In the genomic region with DNA sequence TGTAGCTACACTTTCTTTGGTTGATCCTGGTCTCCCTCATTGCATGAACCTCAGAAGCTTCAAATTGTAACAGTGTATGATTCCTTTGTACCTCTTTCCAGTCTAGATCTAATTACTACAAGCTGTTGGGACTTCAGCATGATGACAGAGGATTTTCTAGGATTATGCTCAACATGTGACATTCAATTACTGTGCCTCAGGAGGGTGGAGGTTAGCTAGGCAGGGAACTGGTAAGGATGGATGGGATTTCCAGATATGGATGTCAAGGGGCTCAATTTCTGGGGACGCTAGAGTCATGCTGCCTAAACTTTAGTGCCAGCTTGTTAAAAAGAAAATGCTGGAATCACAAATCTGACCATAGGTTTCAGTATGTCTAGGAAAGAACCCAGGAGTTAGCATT, we compare ENCODE assay signal across 23 cellular contexts. TPM values are rescaled to one million over a fixed set of nuclear protein-coding genes. Genes with fewer than 3 reads are reported as not detected.
A peak's percentile ranks its signal among the peaks of the same experiment; 100 is the strongest.
DNase-seq lines count a peak whose midpoint lies in the region; ATAC-seq and TF ChIP-seq lines count a peak whose summit lies in the region.
"Had no signal": no experiment of that assay in that cellular context is flagged by ENCODE, and none has a peak within 500 bp of the region (broad histone marks: within the 10 kb centered on the region; RNA-seq: fewer than 3 reads in every experiment).

No MANE protein-coding gene starts in this region.

- H3K27me3 ChIP-seq in WERI-Rb-1 (ENCODE audit: insufficient read depth, low read depth, severe bottlenecking), result no peaks in the 10 kb centered on the region
- H3K27me3 ChIP-seq in smooth muscle cell (ENCODE audit: low read depth), result no peaks in the 10 kb centered on the region
- H3K27me3 ChIP-seq: BE2C; BLaER1 treated with 17β-estradiol and CSF1 and Interleukin-3, amounts not matched to agents 10 nM and 100 nM had no signal

- H3K9me3 ChIP-seq in WERI-Rb-1 (ENCODE audit: severe bottlenecking) (no peaks in the 10 kb centered on the region), smooth muscle cell (replicated peaks; ENCODE audit: low read depth) (no peaks in the 10 kb centered on the region)
- H3K9me3 ChIP-seq: A549; BE2C; BLaER1 treated with 17β-estradiol and CSF1 and Interleukin-3, amounts not matched to agents 10 nM and 100 nM had no signal

- no peaks in the 10 kb centered on the region for H3F3A ChIP-seq in smooth muscle cell (ENCODE audit: low read depth)

- no peak overlapping the region for H3K27ac Mint-ChIP-seq in CD14-positive monocyte

- peaks cover 8% of the 10 kb centered on the region for H3K4me1 ChIP-seq in smooth muscle cell (ENCODE audit: low read depth)
- H3K4me1 ChIP-seq: A549, BE2C had no signal

- H3K27me3 Mint-ChIP-seq in CD14-positive monocyte (ENCODE audit: low read depth in 3 of 3), result peaks cover 0 to 6% (median 2%) of the 10 kb centered on the region in 3 donors

- intact Hi-C loops in CD14-positive monocyte (cut with micrococcal nuclease), result no loop called here

- TF ChIP-seq CTCF in WERI-Rb-1 (IDR thresholded peaks at IDR 0.05; ENCODE audit: low read depth, low read length), result no peak
- TF ChIP-seq CTCF in smooth muscle cell (IDR thresholded peaks at IDR 0.05; ENCODE audit: borderline replicate concordance, insufficient read depth, poor library complexity, severe bottlenecking), result no peak
- no peak for TF ChIP-seq CTCF in GM20000 (IDR thresholded peaks at IDR 0.05; ENCODE audit: extremely low read depth, missing control alignments)
- no peak for TF ChIP-seq CTCF in CD14-positive monocyte (IDR thresholded peaks at IDR 0.05)

- WGBS in smooth muscle cell (ENCODE audit: low lambda C conversion rate), result 39% methylated on average over 1 of the region's 1 CpG

- no peak overlapping the region for H3K9ac ChIP-seq in smooth muscle cell (ENCODE audit: low read depth)
- H3K9ac ChIP-seq: BLaER1 treated with 17β-estradiol and CSF1 and Interleukin-3, amounts not matched to agents 10 nM and 100 nM had no signal

- H3K4me1 Mint-ChIP-seq in CD14-positive monocyte, result no peaks in the 10 kb centered on the region

- DNase-seq in D341Med (ENCODE audit: low spot score) (peak; percentile 51), NCI-H524 treated with DMSO at 0.1 percent for 48 hours (lab: John Stamatoyannopoulos, UW) (peak; percentile 63), WERI-Rb-1 (peak; percentile 52), smooth muscle cell (lab: John Stamatoyannopoulos, UW; ENCODE audit: unreplicated experiment) (no peak), GM20000 (ENCODE audit: low spot score) (no peak), CD14-positive monocyte (ENCODE audit: low spot score) (no peak)
- DNase-seq: 8988T; ACHN; AML-193; BE2C; Calu3; CD4-positive, alpha-beta memory T cell; COR-L47; DMS 273 treated with DMSO at 0.1 percent for 48 hours; DMS79; EL; GDM1; GOT3; HCEC 1CT had no signal

- no peaks in the 10 kb centered on the region for H3K79me2 ChIP-seq in smooth muscle cell (ENCODE audit: low read depth)

- H3K36me3 ChIP-seq in WERI-Rb-1, result no peaks in the 10 kb centered on the region
- no peaks in the 10 kb centered on the region for H3K36me3 ChIP-seq in smooth muscle cell (ENCODE audit: low read depth)
- H3K36me3 ChIP-seq: BE2C; BLaER1 treated with 17β-estradiol and CSF1 and Interleukin-3, amounts not matched to agents 10 nM and 100 nM had no signal

- peaks cover 0 to 7% (median 0%) of the 10 kb centered on the region in 7 donors for H3K9me3 Mint-ChIP-seq in CD14-positive monocyte

- no peaks in the 10 kb centered on the region for H3K36me3 Mint-ChIP-seq in CD14-positive monocyte
- H3K36me3 Mint-ChIP-seq: CD4-positive, alpha-beta memory T cell had no signal

- H4K20me1 ChIP-seq in smooth muscle cell (ENCODE audit: low read depth), result no peaks in the 10 kb centered on the region
- H4K20me1 ChIP-seq: BLaER1 treated with 17β-estradiol and CSF1 and Interleukin-3, amounts not matched to agents 10 nM and 100 nM had no signal

- H3K4me3 ChIP-seq in WERI-Rb-1 (ENCODE audit: low read depth, low read length), result no peak overlapping the region
- H3K4me3 ChIP-seq in smooth muscle cell, result no peak overlapping the region
- H3K4me3 ChIP-seq: A549; BLaER1 treated with 17β-estradiol and CSF1 and Interleukin-3, amounts not matched to agents 10 nM and 100 nM; GM12878 had no signal

- H2AFZ ChIP-seq in smooth muscle cell (ENCODE audit: low read depth), result no peak overlapping the region

- no peak overlapping the region for H3K4me2 ChIP-seq in smooth muscle cell
- H3K4me2 ChIP-seq: A549; BLaER1 treated with 17β-estradiol and CSF1 and Interleukin-3, amounts not matched to agents 10 nM and 100 nM had no signal

- H3K4me3 Mint-ChIP-seq in CD14-positive monocyte, result no peak overlapping the region

- no peak for ATAC-seq in HG02938 (IDR thresholded peaks at IDR 0.05; ENCODE audit: unreplicated experiment)
- ATAC-seq: A549, GM12878 had no signal

- peak overlapping the region; percentile 47 for H3K27ac ChIP-seq in WERI-Rb-1
- peak overlapping the region; percentile 24 for H3K27ac ChIP-seq in smooth muscle cell (ENCODE audit: low read depth)
- H3K27ac ChIP-seq: A549; BLaER1 treated with 17β-estradiol and CSF1 and Interleukin-3, amounts not matched to agents 10 nM and 100 nM had no signal

RNA-seq across cellular contexts. Expression of a gene that starts 29.2 kb away (rescaled TPM):
- total RNA-seq in smooth muscle cell, result not detected in 2 replicates
- polyA plus RNA-seq in smooth muscle cell (not detected in 2 replicates), CD14-positive monocyte (not detected)
- total RNA-seq: Calu3; CD4-positive, alpha-beta memory T cell; GM12878 had no signal
- polyA plus RNA-seq: A549; CD4-positive, alpha-beta memory T cell; GM12878 had no signal

Comparison
In these comparisons a context has a peak if more than half of its experiments do, and no peak if none do; other contexts are left out.
1. DNase-seq: peak in D341Med (single experiment), NCI-H524 treated with DMSO at 0.1 percent for 48 hours (single experiment) and WERI-Rb-1 (single experiment); none in smooth muscle cell (single experiment), GM20000 (single experiment) and CD14-positive monocyte (single experiment).